Comparison of ENCODE assay signal across 29 cellular contexts in genomic region chr3:106018929-106019328, GRCh38.
"Had no signal": no experiment of that assay in that cellular context is flagged by ENCODE, and none has a peak within 500 bp of the region (broad histone marks: within the 10 kb centered on the region; RNA-seq: fewer than 3 reads in every experiment).

No MANE protein-coding gene starts in this region.

- H3K27ac Mint-ChIP-seq: stimulated activated effector memory CD8-positive, alpha-beta T cell treated with anti-CD3 and anti-CD28 coated beads, Interleukin-12 subunit alpha, Interleukin-12 subunit beta, amount 100 ng/mL, for 72 hours; stimulated activated memory B cell treated with anti-CD40 and anti-IgM and Interleukin-4, amounts not matched to agents 10 μg/mL and 1 μg/mL and 100 μg/mL, for 72 hours; stimulated activated naive B cell treated with anti-CD40 and anti-IgM and Interleukin-4, amounts not matched to agents 10 μg/mL and 1 μg/mL and 100 μg/mL, for 72 hours; stimulated activated naive CD8-positive, alpha-beta T cell treated with anti-CD3 and anti-CD28 coated beads, Interleukin-15, amount 100 ng/mL, for 72 hours; stimulated activated naive CD8-positive, alpha-beta T cell treated with anti-CD3 and anti-CD28 coated beads, Interleukin-15, Interleukin-2, amounts not matched to agents 100 ng/mL and 50 ng/mL, for 24 hours; type B pancreatic cell had no signal

- ATAC-seq: stimulated activated effector memory CD8-positive, alpha-beta T cell treated with anti-CD3 and anti-CD28 coated beads, Interleukin-12 subunit alpha, Interleukin-12 subunit beta, amount 100 ng/mL, for 72 hours; stimulated activated memory B cell treated with anti-CD40 and anti-IgM and Interleukin-4, amounts not matched to agents 10 μg/mL and 1 μg/mL and 100 μg/mL, for 72 hours; stimulated activated naive B cell treated with anti-CD40 and anti-IgM and Interleukin-4, amounts not matched to agents 10 μg/mL and 1 μg/mL and 100 μg/mL, for 72 hours; stimulated activated naive CD8-positive, alpha-beta T cell treated with anti-CD3 and anti-CD28 coated beads, Interleukin-15, amount 100 ng/mL, for 72 hours; stimulated activated naive CD8-positive, alpha-beta T cell treated with anti-CD3 and anti-CD28 coated beads, Interleukin-15, Interleukin-2, amounts not matched to agents 100 U/mL and 50 U/mL, for 24 hours had no signal

- DNase-seq: stimulated activated CD4-positive, alpha-beta T cell treated with anti-CD3 and anti-CD28 coated beads, Interleukin-2, amount 100 ng/mL, for 48 hours; stimulated activated CD4-positive, alpha-beta T cell treated with anti-CD3 and anti-CD28 coated beads, Interleukin-4, amount 100 ng/mL, for 1 hour; stimulated activated CD4-positive, alpha-beta T cell treated with anti-CD3 and anti-CD28 coated beads, Interleukin-4, amount 100 ng/mL, for 24 hours; stimulated activated CD4-positive, alpha-beta T cell treated with anti-CD3 and anti-CD28 coated beads, Interleukin-4, amount 100 ng/mL, for 4 hours; stimulated activated CD8-positive, alpha-beta memory T cell treated with anti-CD3 and anti-CD28 coated beads, Interleukin-4, amount 100 ng/mL, for 48 hours; stimulated activated naive B cell treated with anti-CD40 and anti-IgM and Interleukin-4, amounts not matched to agents 10 μg/mL and 1 μg/mL and 100 μg/mL, for 72 hours; stimulated activated naive CD4-positive, alpha-beta T cell; stimulated activated naive CD4-positive, alpha-beta T cell treated with Interleukin-2 at 50 U/mL for 16 hours; stimulated activated naive CD8-positive, alpha-beta T cell treated with anti-CD3 and anti-CD28 coated beads, Interleukin-15, amount 100 ng/mL, for 72 hours; stimulated activated naive CD8-positive, alpha-beta T cell treated with anti-CD3 and anti-CD28 coated beads, Interleukin-15, Interleukin-2, amounts not matched to agents 100 U/mL and 50 U/mL, for 24 hours; stomach; substantia nigra; testis; thyroid gland; tibial artery; transverse colon; trophoblast cell; upper lobe of left lung; upper lobe of right lung; uterus had no signal

- FAIRE-seq: urothelium cell line had no signal

- H3K27me3 ChIP-seq: stomach, suprapubic skin, testis, thyroid gland, tibial artery, tibial nerve, transverse colon, upper lobe of left lung, upper lobe of right lung, uterus, vagina had no signal

- H3K4me1 ChIP-seq: stomach, suprapubic skin, testis, thyroid gland, tibial artery, tibial nerve, transverse colon, upper lobe of left lung, upper lobe of right lung, uterus, vagina had no signal

- H3K9me3 ChIP-seq: suprapubic skin, testis, thoracic aorta, thyroid gland, tibial artery, tibial nerve, transverse colon, upper lobe of left lung, upper lobe of right lung, uterus, vagina had no signal

- H3K36me3 ChIP-seq: stomach, suprapubic skin, thoracic aorta, thyroid gland, tibial artery, tibial nerve, transverse colon, upper lobe of left lung, upper lobe of right lung, uterus, vagina had no signal

- H3K27ac ChIP-seq: stomach, suprapubic skin, testis, thoracic aorta, thyroid gland, tibial artery, tibial nerve, transverse colon, upper lobe of left lung, upper lobe of right lung, uterus, vagina had no signal

- H3K9me3 Mint-ChIP-seq: stimulated activated effector memory CD8-positive, alpha-beta T cell treated with anti-CD3 and anti-CD28 coated beads, Interleukin-12 subunit alpha, Interleukin-12 subunit beta, amount 100 ng/mL, for 72 hours; stimulated activated memory B cell treated with anti-CD40 and anti-IgM and Interleukin-4, amounts not matched to agents 10 μg/mL and 1 μg/mL and 100 μg/mL, for 72 hours had no signal

- H3K27me3 Mint-ChIP-seq: stimulated activated memory B cell treated with anti-CD40 and anti-IgM and Interleukin-4, amounts not matched to agents 10 μg/mL and 1 μg/mL and 100 μg/mL, for 72 hours; stimulated activated naive B cell treated with anti-CD40 and anti-IgM and Interleukin-4, amounts not matched to agents 10 μg/mL and 1 μg/mL and 100 μg/mL, for 72 hours; stimulated activated naive CD8-positive, alpha-beta T cell treated with anti-CD3 and anti-CD28 coated beads, Interleukin-15, amount 100 ng/mL, for 72 hours; stimulated activated naive CD8-positive, alpha-beta T cell treated with anti-CD3 and anti-CD28 coated beads, Interleukin-15, Interleukin-2, amounts not matched to agents 100 ng/mL and 50 ng/mL, for 24 hours; type B pancreatic cell had no signal

- H3K4me3 ChIP-seq: stomach, suprapubic skin, testis, thoracic aorta, thyroid gland, tibial artery, tibial nerve, transverse colon, upper lobe of left lung, upper lobe of right lung, uterus, vagina had no signal

- H3K36me3 Mint-ChIP-seq: stimulated activated effector memory CD8-positive, alpha-beta T cell treated with anti-CD3 and anti-CD28 coated beads, Interleukin-12 subunit alpha, Interleukin-12 subunit beta, amount 100 ng/mL, for 72 hours; stimulated activated memory B cell treated with anti-CD40 and anti-IgM and Interleukin-4, amounts not matched to agents 10 μg/mL and 1 μg/mL and 100 μg/mL, for 72 hours; stimulated activated naive B cell treated with anti-CD40 and anti-IgM and Interleukin-4, amounts not matched to agents 10 μg/mL and 1 μg/mL and 100 μg/mL, for 72 hours; type B pancreatic cell had no signal

- H3K4me3 Mint-ChIP-seq: stimulated activated effector memory CD8-positive, alpha-beta T cell treated with anti-CD3 and anti-CD28 coated beads, Interleukin-12 subunit alpha, Interleukin-12 subunit beta, amount 100 ng/mL, for 72 hours; stimulated activated memory B cell treated with anti-CD40 and anti-IgM and Interleukin-4, amounts not matched to agents 10 μg/mL and 1 μg/mL and 100 μg/mL, for 72 hours; stimulated activated naive B cell treated with anti-CD40 and anti-IgM and Interleukin-4, amounts not matched to agents 10 μg/mL and 1 μg/mL and 100 μg/mL, for 72 hours; stimulated activated naive CD8-positive, alpha-beta T cell treated with anti-CD3 and anti-CD28 coated beads, Interleukin-15, amount 100 ng/mL, for 72 hours; stimulated activated naive CD8-positive, alpha-beta T cell treated with anti-CD3 and anti-CD28 coated beads, Interleukin-15, Interleukin-2, amounts not matched to agents 100 ng/mL and 50 ng/mL, for 24 hours; type B pancreatic cell had no signal
